ENCODE assay signal across 9 cellular contexts in the genomic region with DNA sequence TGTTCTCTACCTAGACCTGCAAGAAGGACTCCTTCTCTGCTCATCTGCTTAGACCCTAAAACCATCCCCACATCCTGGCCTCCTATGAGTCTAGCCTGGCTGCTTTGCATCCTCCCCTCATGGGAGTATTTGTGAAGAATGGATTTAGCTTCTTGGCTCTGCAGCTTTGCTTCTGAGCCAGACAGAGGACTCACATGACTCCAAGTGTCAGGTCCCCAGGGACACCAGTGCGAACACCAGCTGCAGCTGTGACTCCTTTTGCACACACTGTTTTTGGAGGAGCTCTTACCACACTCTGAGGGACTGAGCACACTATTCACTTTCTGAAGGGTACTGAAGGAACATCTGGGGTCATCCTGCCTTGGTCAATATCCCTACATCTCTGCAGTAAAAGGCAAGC.
A peak's percentile ranks its signal among the peaks of the same experiment; 100 is the strongest.
DNase-seq lines count a peak whose midpoint lies in the region; ATAC-seq and TF ChIP-seq lines count a peak whose summit lies in the region.
"Had no signal": no experiment of that assay in that cellular context is flagged by ENCODE, and none has a peak within 500 bp of the region (broad histone marks: within the 10 kb centered on the region; RNA-seq: fewer than 3 reads in every experiment).

No MANE protein-coding gene starts in this region.

- H3K36me3 ChIP-seq in Karpas-422 (ENCODE audit: insufficient read depth, low read length) (no peaks in the 10 kb centered on the region), testis (ENCODE audit: low read depth, missing control alignments) (no peaks in the 10 kb centered on the region)

- DNase-seq in GM12865 (ENCODE audit: low read depth) (peak; percentile 94), Karpas-422 (peak; percentile 99), fibroblast of the conjunctiva (ENCODE audit: low read depth) (peak; percentile 75), testis (peak; percentile 73), HPDE6-E6E7 (ENCODE audit: extremely low spot score) (no peak), Calu3 (no peak), NCI-H146 treated with DMSO at 0.1 percent for 48 hours (lab: John Stamatoyannopoulos, UW; ENCODE audit: unreplicated experiment) (no peak)

- no peak for TF ChIP-seq POLR2A in testis (IDR thresholded peaks at IDR 0.05)

- no peaks in the 10 kb centered on the region for H3K9me2 ChIP-seq in Karpas-422 (replicated peaks; ENCODE audit: insufficient read depth, low read length)

- H3K4me3 ChIP-seq in GM12865 (ENCODE audit: low read depth, low read length) (peak overlapping the region; percentile 27), Karpas-422 (ENCODE audit: low read length) (peak overlapping the region; percentile 57), testis (no peak overlapping the region)

- H3K4me1 ChIP-seq in Karpas-422 (ENCODE audit: low read length) = peaks cover 79% of the 10 kb centered on the region
- H3K4me1 ChIP-seq in testis = peaks cover 20% of the 10 kb centered on the region

- no peaks in the 10 kb centered on the region for H3K36me3 Mint-ChIP-seq in Calu3 (ENCODE audit: insufficient read depth, unreplicated experiment)

- WGBS in testis, 2 donors = 29 to 56% methylated on average over 1 of the region's 1 CpG

- H4K20me1 ChIP-seq in Karpas-422 (ENCODE audit: insufficient read depth, low read depth, low read length) = no peaks in the 10 kb centered on the region

- H3K79me2 ChIP-seq in Karpas-422 (ENCODE audit: low read length) = no peaks in the 10 kb centered on the region

- H3K4me3 Mint-ChIP-seq in Calu3 (ENCODE audit: low read depth, unreplicated experiment) = no peak overlapping the region

- H3K27me3 Mint-ChIP-seq in Calu3 (ENCODE audit: unreplicated experiment) = no peaks in the 10 kb centered on the region

- no peaks in the 10 kb centered on the region for H3K9me3 Mint-ChIP-seq in Calu3 (ENCODE audit: low read depth, unreplicated experiment)

- H3K4me1 Mint-ChIP-seq in Calu3 (ENCODE audit: low read depth, unreplicated experiment) = peaks cover 8% of the 10 kb centered on the region

- TF ChIP-seq CTCF in GM12865 (IDR thresholded peaks at IDR 0.05; ENCODE audit: insufficient read depth, low read depth, low read length, missing control alignments) = no peak
- no peak for TF ChIP-seq CTCF in testis (IDR thresholded peaks at IDR 0.05)
- no peak for TF ChIP-seq CTCF in Calu3 (IDR thresholded peaks at IDR 0.05; ENCODE audit: unreplicated experiment)

- H3K9me3 ChIP-seq in Karpas-422 (ENCODE audit: low read length) (no peaks in the 10 kb centered on the region), testis (no peaks in the 10 kb centered on the region)

- intact Hi-C loops in testis (cut with DNase I; ENCODE audit: low total_unique reads) (no loop called here), Calu3 (cut with micrococcal nuclease; ENCODE audit: unreplicated experiment) (no loop called here)

- BruUV-seq in Calu3 (replicated peaks; lab: Mats Ljungman, UMichigan) = no TSS peak

- H3K9ac ChIP-seq in Karpas-422 (ENCODE audit: low read length) = peak overlapping the region; percentile 69

- H2AFZ ChIP-seq in Karpas-422 (ENCODE audit: low read length) = no peak overlapping the region

- H3K27me3 ChIP-seq in Karpas-422 (ENCODE audit: low read length) (no peaks in the 10 kb centered on the region), testis (no peaks in the 10 kb centered on the region)

- peak overlapping the region; percentile 86 for H3K4me2 ChIP-seq in Karpas-422 (ENCODE audit: low read depth, low read length, poor library complexity, severe bottlenecking)

- H3K27ac ChIP-seq in Karpas-422 (ENCODE audit: low read length) = peak overlapping the region; percentile 97
- H3K27ac ChIP-seq in testis = peak overlapping the region in 1 of 2 donors; percentile 34
- H3K27ac ChIP-seq: HL-60 had no signal

- ATAC-seq in GM21526 (IDR thresholded peaks at IDR 0.05; ENCODE audit: low FRiP score, unreplicated experiment) = peak; percentile 75

- H3K27ac Mint-ChIP-seq in Calu3 (ENCODE audit: unreplicated experiment) = no peak overlapping the region

- CTCF ChIA-PET in Calu3 (lab: Charles Lee) = interaction anchor here (0.6 kb wide), 1 partner anchor 1617 kb away, joined by 4 read pairs; no protein-coding TSS in a partner anchor

Comparison
In these comparisons a context has a peak if more than half of its experiments do, and no peak if none do; other contexts are left out.
1. DNase-seq: peak in GM12865 (single experiment), Karpas-422 (single experiment), fibroblast of the conjunctiva (single experiment) and testis (single experiment); none in HPDE6-E6E7 (single experiment), Calu3 (single experiment) and NCI-H146 treated with DMSO at 0.1 percent for 48 hours (single experiment).
2. H3K4me3 ChIP-seq: peak in GM12865 (single experiment) and Karpas-422 (single experiment); none in testis (0 of 2).